Comparison of ENCODE assay signal across 8 cellular contexts in the genomic region with DNA sequence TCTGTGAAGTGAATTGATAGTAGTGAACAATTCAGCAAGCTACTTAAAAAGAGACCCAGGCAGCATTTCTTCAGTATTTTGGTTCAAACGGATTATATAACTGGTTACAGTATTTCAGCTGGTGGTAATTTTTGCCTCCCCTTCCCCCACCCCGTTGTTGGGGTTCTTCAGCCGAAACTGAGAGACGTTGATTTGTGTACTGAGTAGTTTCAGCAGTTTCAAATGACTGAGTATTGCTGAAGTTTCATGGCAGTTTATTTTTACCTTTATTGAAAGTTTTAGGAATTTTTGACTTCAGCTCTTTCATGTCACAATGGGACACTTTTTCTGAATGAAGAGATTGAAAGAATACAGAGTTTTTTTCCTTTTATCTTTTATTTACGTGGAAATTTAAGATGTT. TPM values are rescaled to one million over a fixed set of nuclear protein-coding genes. Genes with fewer than 3 reads are reported as not detected.
DNase-seq lines count a peak whose midpoint lies in the region; ATAC-seq and TF ChIP-seq lines count a peak whose summit lies in the region.

No MANE protein-coding gene starts in this region.

- no peaks in the 10 kb centered on the region for H3K9me3 Mint-ChIP-seq in naive thymus-derived CD4-positive, alpha-beta T cell
- H3K9me3 Mint-ChIP-seq in type B pancreatic cell, result no peaks in the 10 kb centered on the region

- H3K4me3 Mint-ChIP-seq in naive thymus-derived CD4-positive, alpha-beta T cell, result peak overlapping the region; percentile 89 to 100 (median 97)
- H3K4me3 Mint-ChIP-seq in type B pancreatic cell, result peak overlapping the region; percentile 100

- peak overlapping the region; percentile 91 for H3K27ac ChIP-seq in SU-DHL-6 (ENCODE audit: low read depth, low read length)
- H3K27ac ChIP-seq in dorsolateral prefrontal cortex, result peak overlapping the region in 55 of 59 donors; percentile 37 to 100 (median 100)
- H3K27ac ChIP-seq in naive thymus-derived CD4-positive, alpha-beta T cell (ENCODE audit: low read depth, low read length), result peak overlapping the region; percentile 99

- peak overlapping the region; percentile 97 for H3K4me2 ChIP-seq in SU-DHL-6 (ENCODE audit: low read depth, low read length, poor library complexity, severe bottlenecking)

- DNase-seq in NCI-H82 (lab: John Stamatoyannopoulos, UW), result peak; percentile 7
- DNase-seq in NCI-H82 treated with DMSO at 0.1 percent for 48 hours (lab: John Stamatoyannopoulos, UW; ENCODE audit: unreplicated experiment), result no peak
- DNase-seq in dorsolateral prefrontal cortex, result no peak
- peak in 8 of 9 donors; percentile 20 to 54 (median 35) for DNase-seq in naive thymus-derived CD4-positive, alpha-beta T cell
- DNase-seq in type B pancreatic cell (ENCODE audit: extremely low spot score, unreplicated experiment), result no peak
- no peak for DNase-seq in NOMO-1 treated with DMSO at 0.1 percent for 48 hours (lab: John Stamatoyannopoulos, UW; ENCODE audit: unreplicated experiment)

- H4K20me1 ChIP-seq in SU-DHL-6 (ENCODE audit: low read depth, low read length), result peaks cover 43% of the 10 kb centered on the region

- no peak overlapping the region for H2AFZ ChIP-seq in SU-DHL-6 (ENCODE audit: low read depth, low read length, severe bottlenecking)

- CTCF ChIA-PET in naive thymus-derived CD4-positive, alpha-beta T cell (lab: Charles Lee), result interaction anchor here (0.6 to 1.0 kb wide), 2 partner anchors 44 to 275 kb away, joined by 4 to 8 read pairs; no protein-coding TSS in a partner anchor

- H3F3A ChIP-seq in SU-DHL-6 (ENCODE audit: insufficient read depth), result peaks cover 53% of the 10 kb centered on the region

- peak overlapping the region; percentile 92 to 100 (median 97) for H3K27ac Mint-ChIP-seq in naive thymus-derived CD4-positive, alpha-beta T cell
- peak overlapping the region; percentile 100 for H3K27ac Mint-ChIP-seq in type B pancreatic cell

- no peaks in the 10 kb centered on the region for H3K27me3 Mint-ChIP-seq in naive thymus-derived CD4-positive, alpha-beta T cell
- peaks cover 3% of the 10 kb centered on the region for H3K27me3 Mint-ChIP-seq in type B pancreatic cell

- H3K79me2 ChIP-seq in SU-DHL-6 (ENCODE audit: insufficient read depth, low read length), result peaks cover 67% of the 10 kb centered on the region

- peaks cover 38 to 57% (median 50%) of the 10 kb centered on the region in 7 donors for H3K4me1 Mint-ChIP-seq in naive thymus-derived CD4-positive, alpha-beta T cell
- H3K4me1 Mint-ChIP-seq in type B pancreatic cell (ENCODE audit: unreplicated experiment), result peaks cover 42% of the 10 kb centered on the region

- no peaks in the 10 kb centered on the region for H3K9me2 ChIP-seq in SU-DHL-6 (replicated peaks; ENCODE audit: insufficient read depth, low read length)

- peaks cover 21% of the 10 kb centered on the region for H3K36me3 ChIP-seq in SU-DHL-6 (ENCODE audit: low read length)
- peaks cover 0 to 9% (median 0%) of the 10 kb centered on the region in 3 experiments for H3K36me3 ChIP-seq in naive thymus-derived CD4-positive, alpha-beta T cell (ENCODE audit: control insufficient read depth in 2 of 3, insufficient read depth in 3 of 3, low read length in 3 of 3)

- H3K36me3 Mint-ChIP-seq in naive thymus-derived CD4-positive, alpha-beta T cell, result peaks cover 8 to 43% (median 28%) of the 10 kb centered on the region in 5 donors
- peaks cover 36% of the 10 kb centered on the region for H3K36me3 Mint-ChIP-seq in type B pancreatic cell

- no peak for TF ChIP-seq CTCF in SU-DHL-6 (IDR thresholded peaks at IDR 0.05; ENCODE audit: insufficient read depth, low read length, poor library complexity, severe bottlenecking)
- no peak for TF ChIP-seq CTCF in dorsolateral prefrontal cortex (IDR thresholded peaks at IDR 0.05 in 54 of 56, conservative IDR thresholded peaks at IDR 0.05 in 2 of 56; ENCODE audit: low read depth in 1 of 56, partially characterized antibody in 56 of 56)
- TF ChIP-seq CTCF in type B pancreatic cell (conservative IDR thresholded peaks at IDR 0.05), result no peak

- H3K27me3 ChIP-seq in SU-DHL-6 (ENCODE audit: low read length) (no peaks in the 10 kb centered on the region), dorsolateral prefrontal cortex (no peaks in the 10 kb centered on the region)
- H3K27me3 ChIP-seq in naive thymus-derived CD4-positive, alpha-beta T cell (ENCODE audit: control insufficient read depth in 2 of 2, insufficient read depth in 2 of 2, low read length in 2 of 2), result no peaks in the 10 kb centered on the region

- H3K4me3 ChIP-seq in SU-DHL-6 (ENCODE audit: insufficient read depth, low read length, poor library complexity, severe bottlenecking) (peak overlapping the region; percentile 92), dorsolateral prefrontal cortex (peak overlapping the region; percentile 68 to 100 (median 92))
- peak overlapping the region; percentile 95 for H3K4me3 ChIP-seq in naive thymus-derived CD4-positive, alpha-beta T cell (ENCODE audit: low read length)

- no peaks in the 10 kb centered on the region for H3K9me3 ChIP-seq in SU-DHL-6 (ENCODE audit: insufficient read depth, low read length)
- H3K9me3 ChIP-seq in naive thymus-derived CD4-positive, alpha-beta T cell (ENCODE audit: control insufficient read depth in 2 of 3, low read length in 3 of 3), result no peaks in the 10 kb centered on the region

- H3K4me1 ChIP-seq in naive thymus-derived CD4-positive, alpha-beta T cell (ENCODE audit: control insufficient read depth in 2 of 2, insufficient read depth in 2 of 2, low read length in 2 of 2), result peaks cover 10 to 16% of the 10 kb centered on the region in 2 donors

- intact Hi-C loops in dorsolateral prefrontal cortex (cut with DNase I), result loop anchor here in 1 of 2 donors (10.0 kb wide), 1 partner anchor 141 kb away; no protein-coding TSS in a partner anchor
- intact Hi-C loops in naive thymus-derived CD4-positive, alpha-beta T cell (cut with micrococcal nuclease), result loop anchor here (2.0 to 10.0 kb wide), 6 partner anchors 13 to 1859 kb away; a partner anchor contains a TSS

- ATAC-seq in naive thymus-derived CD4-positive, alpha-beta T cell, result no peak
- ATAC-seq in GM19395 (IDR thresholded peaks at IDR 0.05; ENCODE audit: unreplicated experiment), result no peak

- H3K9ac ChIP-seq in SU-DHL-6 (ENCODE audit: low read length), result peak overlapping the region; percentile 90

- POLR2A ChIA-PET in naive thymus-derived CD4-positive, alpha-beta T cell (lab: Charles Lee), result interaction anchor here (0.6 to 2.5 kb wide), 10 partner anchors 13 to 1253 kb away, joined by 3 to 8 read pairs (median 4); a partner anchor contains a TSS

RNA-seq across cellular contexts. Expression of a gene that starts 1.7 kb away (rescaled TPM):
- total RNA-seq in dorsolateral prefrontal cortex (100 to 1,000 TPM in 111 of 120 experiments, 10 to 100 TPM in 9; 86.6 to 165 (median 112) TPM), type B pancreatic cell (ENCODE audit: low replicate concordance) (82.4 and 102 TPM in 2 replicates)
- total RNA-seq in naive thymus-derived CD4-positive, alpha-beta T cell, result 100 to 1,000 TPM in 4 of 5 experiments, 10 to 100 TPM in 1; 99.2 to 149 (median 116) TPM
- 100 to 1,000 TPM in 1 of 2 donors, 10 to 100 TPM in 1; 97.1 to 112 TPM for polyA plus RNA-seq in naive thymus-derived CD4-positive, alpha-beta T cell

Comparison
In these comparisons a context has a peak if more than half of its experiments do, and no peak if none do; other contexts are left out.
1. DNase-seq: peak in NCI-H82 (single experiment) and naive thymus-derived CD4-positive, alpha-beta T cell (8 of 9); none in NCI-H82 treated with DMSO at 0.1 percent for 48 hours (single experiment), dorsolateral prefrontal cortex (0 of 10), type B pancreatic cell (single experiment) and NOMO-1 treated with DMSO at 0.1 percent for 48 hours (single experiment).
2. Peak in every context shown above with its lines, with median percentiles within 50 percentile points of each other: H3K27ac ChIP-seq and H3K4me3 ChIP-seq.